Comparison of ENCODE assay signal across 10 cellular contexts in genomic region chr5:56640763-56641406, GRCh38.
A peak's percentile ranks its signal among the peaks of the same experiment; 100 is the strongest.
DNase-seq lines count a peak whose midpoint lies in the region; ATAC-seq and TF ChIP-seq lines count a peak whose summit lies in the region.
"Had no signal": no experiment of that assay in that cellular context is flagged by ENCODE, and none has a peak within 500 bp of the region (broad histone marks: within the 10 kb centered on the region; RNA-seq: fewer than 3 reads in every experiment).

No MANE protein-coding gene starts in this region.

- no peak overlapping the region for H2AFZ ChIP-seq in MM.1S (ENCODE audit: low read length)

- no peaks in the 10 kb centered on the region for H3K36me3 ChIP-seq in MM.1S (replicated peaks; ENCODE audit: insufficient read depth, low read length)

- no peaks in the 10 kb centered on the region for H3K36me3 Mint-ChIP-seq in mesothelial cell of epicardium
- no peaks in the 10 kb centered on the region for H3K36me3 Mint-ChIP-seq in activated T-helper 2 cell treated with anti-CD3 and anti-CD28 coated beads, Interferon-gamma antibody, Interleukin-2, Interleukin-4, amounts not matched to agents 10 μg/mL and 5 μg/mL and 100 μg/mL, durations not matched to agents 14 hours and 24 hours and 36 hours (ENCODE audit: low read depth)

- 0 out of 2 replicates have a peak, but pooled peaks cover 4% of the 10 kb centered on the region for H3K4me1 ChIP-seq in MM.1S (ENCODE audit: low read length)

- H3K4me3 ChIP-seq in MM.1S (ENCODE audit: low read length) = no peak overlapping the region

- H3K9me2 ChIP-seq in MM.1S (replicated peaks; ENCODE audit: insufficient read depth, low read length) = no peaks in the 10 kb centered on the region

- peak; percentile 72 for ATAC-seq in HG02678 (IDR thresholded peaks at IDR 0.05; ENCODE audit: unreplicated experiment)

- no peak overlapping the region for H3K9ac ChIP-seq in MM.1S (ENCODE audit: low read length)

- no peak overlapping the region for H3K4me2 ChIP-seq in MM.1S (ENCODE audit: low read depth, low read length)

- H3F3A ChIP-seq in MM.1S (ENCODE audit: insufficient read depth, low read length) = no peaks in the 10 kb centered on the region

- H4K20me1 ChIP-seq in MM.1S (ENCODE audit: insufficient read depth, low read length) = no peaks in the 10 kb centered on the region

- intact Hi-C loops in activated T-helper 2 cell treated with anti-CD3 and anti-CD28 coated beads, Interferon-gamma antibody, Interleukin-2, Interleukin-4, amounts not matched to agents 10 μg/mL and 5 μg/mL and 100 μg/mL, durations not matched to agents 14 hours and 24 hours and 36 hours (cut with micrococcal nuclease) = no loop called here

- H3K27me3 Mint-ChIP-seq in mesothelial cell of epicardium (ENCODE audit: low read depth) = no peaks in the 10 kb centered on the region
- peaks cover 5% of the 10 kb centered on the region for H3K27me3 Mint-ChIP-seq in activated T-helper 2 cell treated with anti-CD3 and anti-CD28 coated beads, Interferon-gamma antibody, Interleukin-2, Interleukin-4, amounts not matched to agents 10 μg/mL and 5 μg/mL and 100 μg/mL, durations not matched to agents 14 hours and 24 hours and 36 hours (ENCODE audit: low read depth)

- H3K27ac Mint-ChIP-seq in mesothelial cell of epicardium = peak overlapping the region; percentile 64
- H3K27ac Mint-ChIP-seq in activated T-helper 2 cell treated with anti-CD3 and anti-CD28 coated beads, Interferon-gamma antibody, Interleukin-2, Interleukin-4, amounts not matched to agents 10 μg/mL and 5 μg/mL and 100 μg/mL, durations not matched to agents 14 hours and 24 hours and 36 hours = no peak overlapping the region

- H3K27me3 ChIP-seq in MM.1S (replicated peaks; ENCODE audit: insufficient read depth, low read length) = no peaks in the 10 kb centered on the region

- H3K79me2 ChIP-seq in MM.1S (ENCODE audit: low read length) = no peaks in the 10 kb centered on the region

- H3K9me3 ChIP-seq in MM.1S (replicated peaks; ENCODE audit: insufficient read depth, low read length) = no peaks in the 10 kb centered on the region

- no peak overlapping the region for H3K4me3 Mint-ChIP-seq in mesothelial cell of epicardium
- H3K4me3 Mint-ChIP-seq in activated T-helper 2 cell treated with anti-CD3 and anti-CD28 coated beads, Interferon-gamma antibody, Interleukin-2, Interleukin-4, amounts not matched to agents 10 μg/mL and 5 μg/mL and 100 μg/mL, durations not matched to agents 14 hours and 24 hours and 36 hours (ENCODE audit: low read depth) = no peak overlapping the region

- H3K27ac ChIP-seq in MM.1S (ENCODE audit: low read length) = no peak overlapping the region

- TF ChIP-seq CTCF in GM10266 (IDR thresholded peaks at IDR 0.05; ENCODE audit: control insufficient read depth, insufficient read depth, low read depth, missing control alignments) = no peak
- no peak for TF ChIP-seq CTCF in mesothelial cell of epicardium (IDR thresholded peaks at IDR 0.05; ENCODE audit: unreplicated experiment)
- TF ChIP-seq CTCF in MM.1S (IDR thresholded peaks at IDR 0.05; ENCODE audit: low read length) = no peak

- no peaks in the 10 kb centered on the region for H3K9me3 Mint-ChIP-seq in mesothelial cell of epicardium
- no peaks in the 10 kb centered on the region for H3K9me3 Mint-ChIP-seq in activated T-helper 2 cell treated with anti-CD3 and anti-CD28 coated beads, Interferon-gamma antibody, Interleukin-2, Interleukin-4, amounts not matched to agents 10 μg/mL and 5 μg/mL and 100 μg/mL, durations not matched to agents 14 hours and 24 hours and 36 hours

- DNase-seq in GM10266 (ENCODE audit: extremely low spot score) (peak; percentile 11), SIG-M5 treated with dmso at 0.1 percent for 504 hours (lab: John Stamatoyannopoulos, UW; ENCODE audit: unreplicated experiment) (peak; percentile 78), mesothelial cell of epicardium (ENCODE audit: low spot score in 2 of 2, unreplicated experiment in 2 of 2) (no peak), AG20443 (ENCODE audit: low spot score) (no peak), MM.1S (no peak), mesenteric fat pad (ENCODE audit: low spot score) (no peak)
- no peak for DNase-seq in activated T-helper 2 cell treated with anti-CD3 and anti-CD28 coated beads, Interferon-gamma antibody, Interleukin-2, Interleukin-4, amounts not matched to agents 10 μg/mL and 5 μg/mL and 100 μg/mL, durations not matched to agents 14 hours and 24 hours and 36 hours (ENCODE audit: low spot score)
- DNase-seq: DND-41, T-helper 9 cell had no signal

- H3K4me1 Mint-ChIP-seq in mesothelial cell of epicardium = peaks cover 63% of the 10 kb centered on the region
- H3K4me1 Mint-ChIP-seq in activated T-helper 2 cell treated with anti-CD3 and anti-CD28 coated beads, Interferon-gamma antibody, Interleukin-2, Interleukin-4, amounts not matched to agents 10 μg/mL and 5 μg/mL and 100 μg/mL, durations not matched to agents 14 hours and 24 hours and 36 hours (ENCODE audit: low read depth) = no peaks in the 10 kb centered on the region

Comparison
In these comparisons a context has a peak if more than half of its experiments do, and no peak if none do; other contexts are left out.
1. DNase-seq: peak in GM10266 (single experiment) and SIG-M5 treated with dmso at 0.1 percent for 504 hours (single experiment); none in mesothelial cell of epicardium (0 of 2), activated T-helper 2 cell treated with anti-CD3 and anti-CD28 coated beads, Interferon-gamma antibody, Interleukin-2, Interleukin-4, amounts not matched to agents 10 μg/mL and 5 μg/mL and 100 μg/mL, durations not matched to agents 14 hours and 24 hours and 36 hours (single experiment), AG20443 (single experiment), MM.1S (single experiment) and mesenteric fat pad (single experiment).